9 cellular contexts compared by ENCODE assay signal in genomic region chr1:156102634-156103511, GRCh38. TPM values are rescaled to one million over a fixed set of nuclear protein-coding genes. Genes with fewer than 3 reads are reported as not detected.
DNase-seq lines count a peak whose midpoint lies in the region; ATAC-seq and TF ChIP-seq lines count a peak whose summit lies in the region.
"Had no signal": no experiment of that assay in that cellular context is flagged by ENCODE, and none has a peak within 500 bp of the region (broad histone marks: within the 10 kb centered on the region; RNA-seq: fewer than 3 reads in every experiment).

No MANE protein-coding gene starts in this region.

- peak overlapping the region; percentile 23 for H3K27ac Mint-ChIP-seq in activated CD4-positive, alpha-beta T cell treated with anti-CD3 and anti-CD28 coated beads for 36 hours
- H3K27ac Mint-ChIP-seq in activated T-helper 17 cell treated with anti-CD3 and anti-CD28 coated beads, Interleukin-2, amount 50 U/mL, for 72 hours = peak overlapping the region; percentile 99
- H3K27ac Mint-ChIP-seq in activated CD8-positive, alpha-beta memory T cell treated with anti-CD3 and anti-CD28 coated beads, Interleukin-2, amount 10 ng/mL, durations not matched to agents 7 days and 5 days = no peak overlapping the region

- no peaks in the 10 kb centered on the region for H4K20me1 ChIP-seq in hepatocyte (ENCODE audit: insufficient read depth, poor library complexity, severe bottlenecking)

- DNase-seq in activated CD4-positive, alpha-beta T cell treated with anti-CD3 and anti-CD28 coated beads for 36 hours = no peak
- DNase-seq in activated CD4-positive, alpha-beta T cell treated with anti-CD3 and anti-CD28 coated beads for 48 hours = no peak
- no peak for DNase-seq in hepatocyte (ENCODE audit: low spot score)
- no peak for DNase-seq in omental fat pad (ENCODE audit: low spot score)
- DNase-seq in amniotic stem cell (lab: John Stamatoyannopoulos, UW) = no peak
- DNase-seq in activated CD8-positive, alpha-beta memory T cell treated with anti-CD3 and anti-CD28 coated beads, Interleukin-2, amount 10 ng/mL, durations not matched to agents 7 days and 5 days = no peak

- 87% methylated on average over 16 of the region's 16 CpGs for WGBS in hepatocyte (ENCODE audit: low lambda C conversion rate, missing lambda C conversion rate)

- H3K9me3 Mint-ChIP-seq in activated CD4-positive, alpha-beta T cell treated with anti-CD3 and anti-CD28 coated beads for 36 hours (ENCODE audit: low read depth) = no peaks in the 10 kb centered on the region
- H3K9me3 Mint-ChIP-seq in activated T-helper 17 cell treated with anti-CD3 and anti-CD28 coated beads, Interleukin-2, amount 50 U/mL, for 72 hours = no peaks in the 10 kb centered on the region
- no peaks in the 10 kb centered on the region for H3K9me3 Mint-ChIP-seq in activated CD8-positive, alpha-beta memory T cell treated with anti-CD3 and anti-CD28 coated beads, Interleukin-2, amount 10 ng/mL, durations not matched to agents 7 days and 5 days (ENCODE audit: low read depth)

- peaks cover 72% of the 10 kb centered on the region for H3K79me2 ChIP-seq in hepatocyte

- CTCF ChIA-PET in activated CD4-positive, alpha-beta T cell treated with anti-CD3 and anti-CD28 coated beads for 36 hours (lab: Charles Lee) = interaction anchor here (0.7 to 29.4 kb wide), 2 partner anchors 22 to 118 kb away, joined by 3 to 929 read pairs; partner anchors contain the start of gene LMNA
- CTCF ChIA-PET in activated CD8-positive, alpha-beta memory T cell treated with anti-CD3 and anti-CD28 coated beads, Interleukin-2, amount 10 ng/mL, durations not matched to agents 7 days and 5 days (lab: Charles Lee) = interaction anchor here (1.4 to 27.0 kb wide), 3 partner anchors 11 to 38 kb away, joined by 3 to 979 read pairs (median 18); partner anchors contain the start of gene LMNA

- H3K4me2 ChIP-seq in hepatocyte = peak overlapping the region; percentile 37

- POLR2A ChIA-PET in activated CD4-positive, alpha-beta T cell treated with anti-CD3 and anti-CD28 coated beads for 36 hours (lab: Charles Lee) = interaction anchor here (1.1 to 2.3 kb wide), 3 partner anchors 13 to 110 kb away, joined by 3 to 10 read pairs (median 4); partner anchors contain the start of gene PMF1

- ATAC-seq in activated CD4-positive, alpha-beta T cell treated with anti-CD3 and anti-CD28 coated beads for 36 hours = no peak
- ATAC-seq in activated T-helper 17 cell treated with anti-CD3 and anti-CD28 coated beads, Interleukin-2, amount 50 U/mL, for 72 hours (replicated peaks) = no peak
- ATAC-seq in omental fat pad (ENCODE audit: low FRiP score) = no peak
- ATAC-seq in activated CD8-positive, alpha-beta memory T cell treated with anti-CD3 and anti-CD28 coated beads, Interleukin-2, amount 10 ng/mL, durations not matched to agents 7 days and 5 days = no peak

- H3K4me3 ChIP-seq in hepatocyte (no peak overlapping the region), subcutaneous abdominal adipose tissue (ENCODE audit: low read depth in 1 of 5, low read length in 5 of 5) (peak overlapping the region in 4 of 5 donors; percentile 38 to 63 (median 54))

- peaks cover 2% of the 10 kb centered on the region for H3K36me3 Mint-ChIP-seq in activated CD4-positive, alpha-beta T cell treated with anti-CD3 and anti-CD28 coated beads for 36 hours (ENCODE audit: low read depth)
- H3K36me3 Mint-ChIP-seq in activated T-helper 17 cell treated with anti-CD3 and anti-CD28 coated beads, Interleukin-2, amount 50 U/mL, for 72 hours (ENCODE audit: low read depth) = peaks cover 15% of the 10 kb centered on the region
- H3K36me3 Mint-ChIP-seq in activated CD8-positive, alpha-beta memory T cell treated with anti-CD3 and anti-CD28 coated beads, Interleukin-2, amount 10 ng/mL, durations not matched to agents 7 days and 5 days = no peaks in the 10 kb centered on the region

- H3K9me2 ChIP-seq in hepatocyte (replicated peaks; ENCODE audit: insufficient read depth) = no peaks in the 10 kb centered on the region

- H3K27ac ChIP-seq in hepatocyte (peak overlapping the region; percentile 99), subcutaneous abdominal adipose tissue (ENCODE audit: low read depth, low read length) (peak overlapping the region; percentile 98)

- H2AFZ ChIP-seq in hepatocyte = no peak overlapping the region

- TF ChIP-seq CTCF in hepatocyte (IDR thresholded peaks at IDR 0.05; ENCODE audit: poor library complexity) (no peak), omental fat pad (IDR thresholded peaks at IDR 0.05) (no peak)

- H3K27me3 ChIP-seq in hepatocyte (no peaks in the 10 kb centered on the region), subcutaneous abdominal adipose tissue (ENCODE audit: control insufficient read depth in 5 of 5, insufficient read depth in 4 of 5, low read length in 5 of 5) (no peaks in the 10 kb centered on the region)

- peak overlapping the region in 3 of 5 donors; percentile 21 to 73 (median 65) for H3K9ac ChIP-seq in subcutaneous abdominal adipose tissue (ENCODE audit: low read length in 5 of 5)

- no peaks in the 10 kb centered on the region for H3K36me3 ChIP-seq in hepatocyte (replicated peaks; ENCODE audit: insufficient read depth, low read depth)
- H3K36me3 ChIP-seq in subcutaneous abdominal adipose tissue (ENCODE audit: control insufficient read depth in 5 of 5, insufficient read depth in 5 of 5, low read length in 5 of 5) = no peaks in the 10 kb centered on the region

- intact Hi-C loops in activated CD4-positive, alpha-beta T cell treated with anti-CD3 and anti-CD28 coated beads for 36 hours (cut with DNase I, micrococcal nuclease) = no loop called here

- H3K4me1 ChIP-seq in hepatocyte (ENCODE audit: insufficient read depth) = peaks cover 62% of the 10 kb centered on the region
- H3K4me1 ChIP-seq in subcutaneous abdominal adipose tissue (ENCODE audit: control insufficient read depth in 5 of 5, insufficient read depth in 5 of 5, low read length in 5 of 5) = peaks cover 35 to 65% (median 61%) of the 10 kb centered on the region in 5 donors

- H3K4me1 Mint-ChIP-seq in activated CD4-positive, alpha-beta T cell treated with anti-CD3 and anti-CD28 coated beads for 36 hours = peaks cover 80% of the 10 kb centered on the region
- H3K4me1 Mint-ChIP-seq in activated T-helper 17 cell treated with anti-CD3 and anti-CD28 coated beads, Interleukin-2, amount 50 U/mL, for 72 hours = peaks cover 55% of the 10 kb centered on the region
- H3K4me1 Mint-ChIP-seq in activated CD8-positive, alpha-beta memory T cell treated with anti-CD3 and anti-CD28 coated beads, Interleukin-2, amount 10 ng/mL, durations not matched to agents 7 days and 5 days = peaks cover 40% of the 10 kb centered on the region

- H3K27me3 Mint-ChIP-seq in activated CD4-positive, alpha-beta T cell treated with anti-CD3 and anti-CD28 coated beads for 36 hours = peaks cover 5% of the 10 kb centered on the region
- H3K27me3 Mint-ChIP-seq in activated T-helper 17 cell treated with anti-CD3 and anti-CD28 coated beads, Interleukin-2, amount 50 U/mL, for 72 hours = no peaks in the 10 kb centered on the region
- H3K27me3 Mint-ChIP-seq in activated CD8-positive, alpha-beta memory T cell treated with anti-CD3 and anti-CD28 coated beads, Interleukin-2, amount 10 ng/mL, durations not matched to agents 7 days and 5 days = peaks cover 12% of the 10 kb centered on the region

- H3K9me3 ChIP-seq in hepatocyte (ENCODE audit: low read depth) = no peaks in the 10 kb centered on the region
- H3K9me3 ChIP-seq in subcutaneous abdominal adipose tissue (ENCODE audit: control insufficient read depth in 5 of 5, low read length in 5 of 5) = no peaks in the 10 kb centered on the region

- H3K4me3 Mint-ChIP-seq in activated CD4-positive, alpha-beta T cell treated with anti-CD3 and anti-CD28 coated beads for 36 hours = no peak overlapping the region
- H3K4me3 Mint-ChIP-seq in activated T-helper 17 cell treated with anti-CD3 and anti-CD28 coated beads, Interleukin-2, amount 50 U/mL, for 72 hours = peak overlapping the region; percentile 86
- H3K4me3 Mint-ChIP-seq in activated CD8-positive, alpha-beta memory T cell treated with anti-CD3 and anti-CD28 coated beads, Interleukin-2, amount 10 ng/mL, durations not matched to agents 7 days and 5 days = no peak overlapping the region

RNA-seq across cellular contexts. Expression of gene LMNA, which starts 11.6 kb away (rescaled TPM):
- 100 to 1,000 TPM; 184 to 218 TPM for total RNA-seq in activated CD4-positive, alpha-beta T cell treated with anti-CD3 and anti-CD28 coated beads for 36 hours
- 100 to 1,000 TPM; 150 to 338 TPM for total RNA-seq in activated T-helper 17 cell treated with anti-CD3 and anti-CD28 coated beads, Interleukin-2, amount 50 U/mL, for 72 hours
- total RNA-seq in hepatocyte (161 and 208 TPM in 2 replicates), omental fat pad (1,000 to 10,000 TPM in 1 of 4 donors, 100 to 1,000 TPM in 3; 288 to 1,820 (median 589) TPM)
- polyA plus RNA-seq in hepatocyte = 345 and 402 TPM in 2 replicates
- total RNA-seq in activated CD8-positive, alpha-beta memory T cell treated with anti-CD3 and anti-CD28 coated beads, Interleukin-2, amount 10 ng/mL, durations not matched to agents 7 days and 5 days = 10 to 100 TPM; 37.3 to 41.9 TPM

RNA-seq across cellular contexts. Expression of gene MEX3A, which starts 20.6 kb away (rescaled TPM):
- under 1 TPM; 0.48 to 0.79 TPM for total RNA-seq in activated CD4-positive, alpha-beta T cell treated with anti-CD3 and anti-CD28 coated beads for 36 hours
- under 1 TPM; 0.15 to 0.21 TPM for total RNA-seq in activated T-helper 17 cell treated with anti-CD3 and anti-CD28 coated beads, Interleukin-2, amount 50 U/mL, for 72 hours
- total RNA-seq in hepatocyte (11.0 and 12.0 TPM in 2 replicates), omental fat pad (under 1 TPM; 0.56 to 0.96 (median 0.66) TPM)
- 9.3 and 10.8 TPM in 2 replicates for polyA plus RNA-seq in hepatocyte
- total RNA-seq in activated CD8-positive, alpha-beta memory T cell treated with anti-CD3 and anti-CD28 coated beads, Interleukin-2, amount 10 ng/mL, durations not matched to agents 7 days and 5 days = under 1 TPM; 0.06 to 0.56 TPM

RNA-seq across cellular contexts. Expression of gene RAB25, which starts 41.9 kb away (rescaled TPM):
- total RNA-seq in activated CD4-positive, alpha-beta T cell treated with anti-CD3 and anti-CD28 coated beads for 36 hours = under 1 TPM; 0.46 to 0.77 TPM
- total RNA-seq in activated T-helper 17 cell treated with anti-CD3 and anti-CD28 coated beads, Interleukin-2, amount 50 U/mL, for 72 hours = 1 to 10 TPM in 1 of 2 donors, under 1 TPM in 1; 0.43 to 1.2 TPM
- total RNA-seq in hepatocyte (71.1 and 77.9 TPM in 2 replicates), omental fat pad (under 1 TPM in 1 of 4 donors, not detected in 3; 0.84 TPM)
- polyA plus RNA-seq in hepatocyte = 91.6 and 106 TPM in 2 replicates
- not detected for total RNA-seq in activated CD8-positive, alpha-beta memory T cell treated with anti-CD3 and anti-CD28 coated beads, Interleukin-2, amount 10 ng/mL, durations not matched to agents 7 days and 5 days
- total RNA-seq: frontal cortex had no signal

RNA-seq across cellular contexts. Expression of gene LAMTOR2, which starts 48.3 kb away (rescaled TPM):
- 10 to 100 TPM; 26.1 to 50.3 TPM for total RNA-seq in activated CD4-positive, alpha-beta T cell treated with anti-CD3 and anti-CD28 coated beads for 36 hours
- 10 to 100 TPM; 39.9 to 55.6 TPM for total RNA-seq in activated T-helper 17 cell treated with anti-CD3 and anti-CD28 coated beads, Interleukin-2, amount 50 U/mL, for 72 hours
- total RNA-seq in hepatocyte = 48.5 and 73.1 TPM in 2 replicates
- 142 and 165 TPM in 2 replicates for polyA plus RNA-seq in hepatocyte
- total RNA-seq in omental fat pad = 10 to 100 TPM; 45.8 to 74.3 (median 65.0) TPM
- 10 to 100 TPM; 59.3 to 60.6 TPM for total RNA-seq in activated CD8-positive, alpha-beta memory T cell treated with anti-CD3 and anti-CD28 coated beads, Interleukin-2, amount 10 ng/mL, durations not matched to agents 7 days and 5 days

RNA-seq across cellular contexts. Expression of gene UBQLN4, which starts 49.3 kb away (rescaled TPM):
- total RNA-seq in activated CD4-positive, alpha-beta T cell treated with anti-CD3 and anti-CD28 coated beads for 36 hours = 10 to 100 TPM; 34.5 to 49.0 TPM
- 10 to 100 TPM; 31.9 to 36.7 TPM for total RNA-seq in activated T-helper 17 cell treated with anti-CD3 and anti-CD28 coated beads, Interleukin-2, amount 50 U/mL, for 72 hours
- total RNA-seq in hepatocyte = 35.3 and 37.8 TPM in 2 replicates
- polyA plus RNA-seq in hepatocyte = 29.5 and 35.5 TPM in 2 replicates
- 10 to 100 TPM; 16.2 to 24.5 (median 18.6) TPM for total RNA-seq in omental fat pad
- 10 to 100 TPM; 40.3 to 44.8 TPM for total RNA-seq in activated CD8-positive, alpha-beta memory T cell treated with anti-CD3 and anti-CD28 coated beads, Interleukin-2, amount 10 ng/mL, durations not matched to agents 7 days and 5 days

Comparison
In these comparisons a context has a peak if more than half of its experiments do, and no peak if none do; other contexts are left out.
1. RNA of gene RAB25, which starts 41.9 kb away (total RNA-seq): 71.1 to 77.9 TPM in hepatocyte; 0.43 to 1.2 TPM in activated T-helper 17 cell treated with anti-CD3 and anti-CD28 coated beads, Interleukin-2, amount 50 U/mL, for 72 hours, 0.46 to 0.77 TPM in activated CD4-positive, alpha-beta T cell treated with anti-CD3 and anti-CD28 coated beads for 36 hours, 0.84 TPM in omental fat pad and not detected in activated CD8-positive, alpha-beta memory T cell treated with anti-CD3 and anti-CD28 coated beads, Interleukin-2, amount 10 ng/mL, durations not matched to agents 7 days and 5 days; every median in the first group is over 10 times any median in the second.